8 cellular contexts compared by ENCODE assay signal in the genomic region with DNA sequence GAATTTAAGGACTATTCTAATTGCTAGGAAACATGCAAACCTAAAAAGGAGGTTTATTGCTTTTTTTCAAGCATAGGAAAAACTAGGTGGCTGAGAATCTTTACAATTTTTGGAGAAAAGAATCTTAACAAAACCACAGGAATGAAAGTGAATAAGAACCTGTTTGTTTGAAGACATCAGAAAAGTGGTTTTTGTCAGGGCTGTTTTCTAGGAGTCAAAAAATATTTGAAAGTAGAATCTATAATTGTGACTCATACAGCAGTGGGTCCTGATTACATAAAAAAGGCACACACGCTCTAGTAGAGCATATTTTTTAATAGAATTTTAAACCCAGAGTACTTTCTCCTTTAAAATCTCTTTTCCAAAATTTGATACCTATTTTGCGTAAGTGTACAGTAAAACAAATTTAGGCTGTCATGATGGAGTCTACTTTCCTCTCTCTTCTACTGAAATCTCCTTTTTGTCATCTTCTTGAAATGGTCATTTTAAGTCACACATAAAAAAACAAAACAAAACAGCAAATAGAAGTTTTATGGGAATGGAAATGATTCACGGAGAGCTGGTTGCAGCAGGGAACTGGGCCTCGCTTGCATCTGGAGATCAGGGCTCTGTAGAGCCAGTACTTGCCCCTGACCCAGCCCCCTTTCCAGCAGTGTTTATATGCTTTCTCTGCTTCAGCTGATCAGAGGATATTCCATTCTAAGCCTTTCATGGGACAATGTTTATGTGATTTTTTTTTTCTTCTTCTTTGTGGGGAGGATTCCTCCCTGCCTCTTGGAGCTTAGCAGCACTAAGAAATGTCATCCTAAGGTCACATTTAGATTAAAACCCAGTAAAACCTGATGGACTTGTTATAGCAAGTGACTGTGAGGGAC. TPM values are rescaled to one million over a fixed set of nuclear protein-coding genes. Genes with fewer than 3 reads are reported as not detected.
DNase-seq lines count a peak whose midpoint lies in the region; TF ChIP-seq lines count a peak whose summit lies in the region.

No MANE protein-coding gene starts in this region.

- DNase-seq in EH (ENCODE audit: low read depth): peak; percentile 57
- no peak for DNase-seq in esophagus muscularis mucosa (ENCODE audit: extremely low spot score)
- peak in 1 of 2 donors; percentile 87 for DNase-seq in trophoblast cell
- DNase-seq in HK-2 (ENCODE audit: unreplicated experiment): no peak
- no peak for DNase-seq in HuH-7 (ENCODE audit: low spot score)
- no peak for DNase-seq in stimulated activated CD4-positive, alpha-beta T cell treated with anti-CD3 and anti-CD28 coated beads, Interleukin-12 subunit alpha, Interleukin-12 subunit beta, amount 100 ng/mL, for 4 hours
- no peak for DNase-seq in activated CD4-positive, alpha-beta T cell treated with anti-CD3 and anti-CD28 coated beads for 4 hours

- peak overlapping the region; percentile 36 for H3K14ac ChIP-seq in trophoblast cell (ENCODE audit: low read length)

- H3K4me3 ChIP-seq in OCI-LY3 (ENCODE audit: low read length) (peak overlapping the region; percentile 75), esophagus muscularis mucosa (peak overlapping the region; percentile 22 to 39 (median 34)), trophoblast cell (ENCODE audit: low read depth, low read length) (no peak overlapping the region)

- H3K18ac ChIP-seq in trophoblast cell (ENCODE audit: low read length): no peak overlapping the region

- H2BK12ac ChIP-seq in trophoblast cell (ENCODE audit: low read length): peak overlapping the region; percentile 41

- H4K20me1 ChIP-seq in OCI-LY3 (ENCODE audit: insufficient read depth, low read length): no peaks in the 10 kb centered on the region

- H3K4me2 ChIP-seq in OCI-LY3 (ENCODE audit: low read length) (peak overlapping the region; percentile 96), trophoblast cell (ENCODE audit: low read length) (peak overlapping the region; percentile 23)

- peaks cover 57% of the 10 kb centered on the region for H3K4me1 ChIP-seq in OCI-LY3 (ENCODE audit: low read length)
- peaks cover 27 to 47% (median 45%) of the 10 kb centered on the region in 4 donors for H3K4me1 ChIP-seq in esophagus muscularis mucosa
- H3K4me1 ChIP-seq in trophoblast cell (ENCODE audit: control insufficient read depth in 1 of 2, insufficient read depth in 2 of 2, low read length in 2 of 2): peaks cover 5 to 11% of the 10 kb centered on the region in 2 experiments

- WGBS in esophagus muscularis mucosa: 39% methylated on average over 4 of the region's 4 CpGs
- no CpG with 5 or more reads among the region's 4 CpGs for WGBS in trophoblast cell (ENCODE audit: extremely low coverage, insufficient coverage, insufficient read length)

- H4K91ac ChIP-seq in trophoblast cell (ENCODE audit: low read depth, low read length): peak overlapping the region; percentile 71

- no peak for TF ChIP-seq EP300 in esophagus muscularis mucosa (IDR thresholded peaks at IDR 0.05)

- intact Hi-C loops in esophagus muscularis mucosa (cut with DNase I): loop anchor here (10.0 kb wide), 1 partner anchor 59 kb away; the partner anchor contains the start of gene PELI1

- H3K9me3 ChIP-seq in OCI-LY3 (ENCODE audit: insufficient read depth, low read length) (no peaks in the 10 kb centered on the region), esophagus muscularis mucosa (no peaks in the 10 kb centered on the region), trophoblast cell (ENCODE audit: insufficient read depth, low read depth, low read length) (no peaks in the 10 kb centered on the region)

- peaks cover 4% of the 10 kb centered on the region for H3K79me1 ChIP-seq in trophoblast cell (ENCODE audit: low read length)

- TF ChIP-seq CTCF in OCI-LY3 (IDR thresholded peaks at IDR 0.05; ENCODE audit: low read depth, low read length) (no peak), esophagus muscularis mucosa (IDR thresholded peaks at IDR 0.05) (no peak)

- H3K79me2 ChIP-seq in OCI-LY3 (ENCODE audit: low read length): no peaks in the 10 kb centered on the region
- peaks cover 2% of the 10 kb centered on the region for H3K79me2 ChIP-seq in trophoblast cell (ENCODE audit: control insufficient read depth, insufficient read depth, low read length, poor library complexity)

- H2BK5ac ChIP-seq in trophoblast cell (ENCODE audit: low read depth, low read length, poor library complexity): peak overlapping the region; percentile 44

- peak overlapping the region; percentile 73 for H4K8ac ChIP-seq in trophoblast cell (ENCODE audit: low read depth, low read length)

- H3K27ac ChIP-seq in OCI-LY3 (ENCODE audit: low read length) (peak overlapping the region; percentile 81), esophagus muscularis mucosa (replicated peaks in 1 of 4) (peak overlapping the region; percentile 79 to 86 (median 82)), trophoblast cell (ENCODE audit: low read depth, low read length) (peak overlapping the region; percentile 40)

- no peak overlapping the region for H4K12ac ChIP-seq in trophoblast cell (ENCODE audit: low read depth, low read length)

- H2BK120ac ChIP-seq in trophoblast cell (ENCODE audit: insufficient read depth, low read length, poor library complexity): peak overlapping the region; percentile 29

- peak overlapping the region; percentile 77 for H3K9ac ChIP-seq in OCI-LY3 (ENCODE audit: low read length)
- peak overlapping the region; percentile 26 for H3K9ac ChIP-seq in trophoblast cell (ENCODE audit: low read length)

- H2AK5ac ChIP-seq in trophoblast cell (ENCODE audit: low read length): no peak overlapping the region

- no peaks in the 10 kb centered on the region for H3K27me3 ChIP-seq in OCI-LY3 (ENCODE audit: low read depth, low read length)
- no peaks in the 10 kb centered on the region for H3K27me3 ChIP-seq in esophagus muscularis mucosa
- no peaks in the 10 kb centered on the region for H3K27me3 ChIP-seq in trophoblast cell (ENCODE audit: insufficient read depth, low read length)

- H3K36me3 ChIP-seq in OCI-LY3 (replicated peaks; ENCODE audit: low read depth, low read length) (no peaks in the 10 kb centered on the region), esophagus muscularis mucosa (no peaks in the 10 kb centered on the region), trophoblast cell (ENCODE audit: control insufficient read depth in 1 of 2, insufficient read depth in 2 of 2, low read length in 2 of 2) (no peaks in the 10 kb centered on the region)

- H3K23ac ChIP-seq in trophoblast cell (ENCODE audit: low read length): no peak overlapping the region

- TF ChIP-seq POLR2A in esophagus muscularis mucosa (IDR thresholded peaks at IDR 0.05; ENCODE audit: low read depth): no peak

- no peak overlapping the region for H3K4ac ChIP-seq in trophoblast cell (ENCODE audit: low read depth, low read length)

- H2AFZ ChIP-seq in OCI-LY3 (ENCODE audit: low read depth, low read length): peak overlapping the region; percentile 68
- peak overlapping the region; percentile 12 for H2AFZ ChIP-seq in trophoblast cell (ENCODE audit: insufficient read depth, low read length, poor library complexity)

RNA-seq across cellular contexts. Expression of gene PELI1, which starts 59.1 kb away (rescaled TPM):
- total RNA-seq in esophagus muscularis mucosa: 10 to 100 TPM; 13.7 to 31.1 (median 19.7) TPM
- polyA plus RNA-seq in trophoblast cell (2013): 15.2 and 15.3 TPM in 2 replicates
